Comparison of ENCODE assay signal across 1 cellular context in the genomic region with DNA sequence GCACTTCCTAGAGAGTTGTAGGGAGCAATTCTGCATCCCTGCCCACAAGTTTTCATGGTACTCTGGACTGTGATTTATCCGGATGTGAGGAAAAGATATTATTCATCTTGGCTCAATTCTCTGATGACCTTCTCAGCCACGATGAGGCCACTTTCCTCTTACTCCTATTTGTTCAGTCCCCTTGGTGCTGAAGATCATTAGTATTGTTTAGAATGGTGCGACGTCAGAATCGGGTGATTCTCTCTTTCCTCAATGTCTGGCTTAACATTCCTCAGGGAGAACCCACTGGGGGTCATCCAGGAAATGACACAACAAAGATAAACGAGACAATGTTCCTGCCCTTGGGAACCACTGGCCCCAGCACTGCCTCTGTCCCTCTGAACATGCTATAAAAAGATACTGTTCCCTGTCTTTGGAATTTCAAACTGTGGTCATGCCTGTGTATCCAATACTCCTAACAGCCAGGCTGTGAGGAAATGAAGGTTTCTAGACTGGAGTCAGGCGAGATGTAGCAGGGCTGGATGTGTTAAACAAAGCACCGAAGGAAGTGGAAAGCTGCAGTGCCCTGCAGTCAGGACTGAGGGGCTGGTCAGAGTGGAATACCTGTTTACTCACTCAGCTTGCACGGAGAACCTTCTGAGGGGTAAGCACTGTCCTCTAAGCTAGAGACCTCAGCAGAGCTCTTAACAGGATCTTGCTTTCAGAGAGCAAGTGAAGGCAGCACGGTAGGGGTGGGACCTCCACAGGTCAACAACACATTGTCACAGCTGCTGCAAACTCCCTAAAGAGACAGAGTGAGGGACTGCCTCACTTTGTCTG.
TF ChIP-seq lines count a peak whose summit lies in the region.

No MANE protein-coding gene starts in this region.

TF ChIP-seq in SK-N-SH treated with all-trans-retinoic acid at 6 μM for 48 hours, 23 proteins besides CTCF, POLR2A, EP300 and RAD21 (continued from another document):
- TF ChIP-seq, protein P1, sequence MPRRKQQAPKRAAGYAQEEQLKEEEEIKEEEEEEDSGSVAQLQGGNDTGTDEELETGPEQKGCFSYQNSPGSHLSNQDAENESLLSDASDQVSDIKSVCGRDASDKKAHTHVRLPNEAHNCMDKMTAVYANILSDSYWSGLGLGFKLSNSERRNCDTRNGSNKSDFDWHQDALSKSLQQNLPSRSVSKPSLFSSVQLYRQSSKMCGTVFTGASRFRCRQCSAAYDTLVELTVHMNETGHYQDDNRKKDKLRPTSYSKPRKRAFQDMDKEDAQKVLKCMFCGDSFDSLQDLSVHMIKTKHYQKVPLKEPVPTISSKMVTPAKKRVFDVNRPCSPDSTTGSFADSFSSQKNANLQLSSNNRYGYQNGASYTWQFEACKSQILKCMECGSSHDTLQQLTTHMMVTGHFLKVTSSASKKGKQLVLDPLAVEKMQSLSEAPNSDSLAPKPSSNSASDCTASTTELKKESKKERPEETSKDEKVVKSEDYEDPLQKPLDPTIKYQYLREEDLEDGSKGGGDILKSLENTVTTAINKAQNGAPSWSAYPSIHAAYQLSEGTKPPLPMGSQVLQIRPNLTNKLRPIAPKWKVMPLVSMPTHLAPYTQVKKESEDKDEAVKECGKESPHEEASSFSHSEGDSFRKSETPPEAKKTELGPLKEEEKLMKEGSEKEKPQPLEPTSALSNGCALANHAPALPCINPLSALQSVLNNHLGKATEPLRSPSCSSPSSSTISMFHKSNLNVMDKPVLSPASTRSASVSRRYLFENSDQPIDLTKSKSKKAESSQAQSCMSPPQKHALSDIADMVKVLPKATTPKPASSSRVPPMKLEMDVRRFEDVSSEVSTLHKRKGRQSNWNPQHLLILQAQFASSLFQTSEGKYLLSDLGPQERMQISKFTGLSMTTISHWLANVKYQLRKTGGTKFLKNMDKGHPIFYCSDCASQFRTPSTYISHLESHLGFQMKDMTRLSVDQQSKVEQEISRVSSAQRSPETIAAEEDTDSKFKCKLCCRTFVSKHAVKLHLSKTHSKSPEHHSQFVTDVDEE (CRISPR knock-in tag; IDR thresholded peaks at IDR 0.05), result no peak
- TF ChIP-seq ZNF70 (CRISPR knock-in tag; IDR thresholded peaks at IDR 0.05), result no peak
- no peak for TF ChIP-seq RARB (CRISPR knock-in tag; IDR thresholded peaks at IDR 0.05)
TF ChIP-seq in SK-N-SH treated with all-trans-retinoic acid at 6 μM for 48 hours: peak in this region for 0.
